In the genomic region with DNA sequence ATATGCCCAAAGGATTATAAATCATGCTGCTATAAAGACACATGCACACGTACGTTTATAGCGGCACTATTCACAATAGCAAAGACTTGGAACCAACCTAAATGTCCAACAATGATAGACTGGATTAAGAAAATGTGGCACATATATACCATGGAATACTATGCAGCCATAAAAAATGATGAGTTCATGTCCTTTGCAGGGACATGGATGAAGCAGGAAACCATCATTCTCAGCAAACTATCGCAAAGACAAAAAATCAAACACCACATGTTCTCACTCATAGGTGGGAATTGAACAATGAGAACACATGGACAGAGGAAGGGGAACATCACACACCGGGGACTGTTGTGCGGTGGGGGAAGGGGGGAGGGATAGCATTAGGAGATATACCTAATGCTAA, we compare ENCODE assay signal across 13 cellular contexts. TPM values are rescaled to one million over a fixed set of nuclear protein-coding genes. Genes with fewer than 3 reads are reported as not detected.
A peak's percentile ranks its signal among the peaks of the same experiment; 100 is the strongest.
DNase-seq lines count a peak whose midpoint lies in the region; ATAC-seq, FAIRE-seq and TF ChIP-seq lines count a peak whose summit lies in the region.
"Not testable (repeated sequence)": the region's sequence is repeated elsewhere in the genome, so short reads cannot be mapped to it uniquely, and the experiment has no call there.
"Had no signal": no experiment of that assay in that cellular context is flagged by ENCODE, and none has a peak within 500 bp of the region (broad histone marks: within the 10 kb centered on the region; RNA-seq: fewer than 3 reads in every experiment).

No MANE protein-coding gene starts in this region.

- H3K4me3 ChIP-seq in HEK293 (ENCODE audit: low read depth, low read length); K562: not testable (repeated sequence)

- TF ChIP-seq POLR2A in K562 (conservative IDR thresholded peaks at IDR 0.05): not testable (repeated sequence)

- not testable (repeated sequence) for FAIRE-seq in K562 (lab: Jason Lieb, UNC)

- not testable (repeated sequence) for H3K9me3 ChIP-seq in HEK293 (ENCODE audit: control insufficient read depth, insufficient read depth, low read depth, low read length); K562 (replicated peaks; ENCODE audit: control insufficient read depth, insufficient read depth, low read depth, low read length)

- peaks cover 16% of the 10 kb centered on the region for H3K36me3 Mint-ChIP-seq in HFFc6 (ENCODE audit: low read depth)
- H3K36me3 Mint-ChIP-seq in activated naive CD4-positive, alpha-beta T cell treated with anti-CD3 and anti-CD28 coated beads, Interleukin-2, amount 50 U/mL, for 24 hours; endothelial cell (ENCODE audit: low read depth, unreplicated experiment): not testable (repeated sequence)

- not testable (repeated sequence) for H3K4me2 ChIP-seq in K562 (ENCODE audit: insufficient read depth, low read length)

- not testable (repeated sequence) for H3K27me3 Mint-ChIP-seq in HFFc6 (ENCODE audit: insufficient read depth); endothelial cell (ENCODE audit: unreplicated experiment)
- peaks cover 13% of the 10 kb centered on the region for H3K27me3 Mint-ChIP-seq in activated naive CD4-positive, alpha-beta T cell treated with anti-CD3 and anti-CD28 coated beads, Interleukin-2, amount 50 U/mL, for 24 hours

- in situ Hi-C loops in K562 (cut with MboI): not testable (repeated sequence)

- H3K27ac ChIP-seq in HEK293 (ENCODE audit: extremely low read depth, low read depth, low read length); K562 (ENCODE audit: extremely low read depth, low read depth, low read length): not testable (repeated sequence)

- not testable (repeated sequence) for TF ChIP-seq RAD21 in K562 (CRISPR knock-in tag; conservative IDR thresholded peaks at IDR 0.05 in 1 of 2, IDR thresholded peaks at IDR 0.05 in 1 of 2)

- not testable (repeated sequence) for TF ChIP-seq CTCF in HEK293 (tag by site-specific recombination; IDR thresholded peaks at IDR 0.05); HFFc6 (IDR thresholded peaks at IDR 0.05); K562 (IDR thresholded peaks at IDR 0.05 in 2 of 3, conservative IDR thresholded peaks at IDR 0.05 in 1 of 3; ENCODE audit: insufficient read depth in 2 of 3, low read depth in 1 of 3, low read length in 3 of 3); endothelial cell (IDR thresholded peaks at IDR 0.05; ENCODE audit: unreplicated experiment)

- peaks cover 12% of the 10 kb centered on the region for H3K9me3 Mint-ChIP-seq in HFFc6
- H3K9me3 Mint-ChIP-seq in activated naive CD4-positive, alpha-beta T cell treated with anti-CD3 and anti-CD28 coated beads, Interleukin-2, amount 50 U/mL, for 24 hours; endothelial cell (ENCODE audit: unreplicated experiment): not testable (repeated sequence)

- intact Hi-C loops in K562 (cut with micrococcal nuclease): not testable (repeated sequence)

- WGBS in K562 (ENCODE audit: insufficient coverage, low coverage, missing lambda C conversion rate): 0% methylated on average over 1 of the region's 6 CpGs

- POLR2A ChIA-PET in HEK293 (lab: Yijun Ruan, JAX); K562 (lab: Yijun Ruan, JAX): not testable (repeated sequence)

- not testable (repeated sequence) for H2AFZ ChIP-seq in K562 (ENCODE audit: low read depth, low read length)

- H3K27me3 ChIP-seq in K562 (ENCODE audit: control insufficient read depth in 2 of 2, insufficient read depth in 2 of 2, low read length in 2 of 2): not testable (repeated sequence)

- not testable (repeated sequence) for ATAC-seq in K562

- peak overlapping the region; percentile 65; the same call in 1 of the 2 replicates for H3K27ac Mint-ChIP-seq in HFFc6
- peak overlapping the region; percentile 55 for H3K27ac Mint-ChIP-seq in activated naive CD4-positive, alpha-beta T cell treated with anti-CD3 and anti-CD28 coated beads, Interleukin-2, amount 50 U/mL, for 24 hours
- H3K27ac Mint-ChIP-seq in endothelial cell (ENCODE audit: unreplicated experiment): peak overlapping the region; percentile 25

- TF ChIP-seq EP300 in K562 (IDR thresholded peaks at IDR 0.05; ENCODE audit: low read length): not testable (repeated sequence)

- not testable (repeated sequence) for H3K4me1 ChIP-seq in HEK293 (ENCODE audit: control insufficient read depth, insufficient read depth, low read length); K562 (replicated peaks in 1 of 2; ENCODE audit: control insufficient read depth in 2 of 2, insufficient read depth in 2 of 2, low read length in 2 of 2)

- not testable (repeated sequence) for BruUV-seq in K562 (replicated peaks; lab: Mats Ljungman, UMichigan)

- H3K4me3 Mint-ChIP-seq in HFFc6; activated naive CD4-positive, alpha-beta T cell treated with anti-CD3 and anti-CD28 coated beads, Interleukin-2, amount 50 U/mL, for 24 hours; endothelial cell (ENCODE audit: unreplicated experiment): not testable (repeated sequence)

- not testable (repeated sequence) for H3K79me2 ChIP-seq in K562 (ENCODE audit: control insufficient read depth, insufficient read depth, low read length)

- H3K4me1 Mint-ChIP-seq in HFFc6 (ENCODE audit: low read depth) (peaks cover 38% of the 10 kb centered on the region), endothelial cell (ENCODE audit: unreplicated experiment) (peaks cover 11% of the 10 kb centered on the region)
- H3K4me1 Mint-ChIP-seq in activated naive CD4-positive, alpha-beta T cell treated with anti-CD3 and anti-CD28 coated beads, Interleukin-2, amount 50 U/mL, for 24 hours: not testable (repeated sequence)

- H3K9ac ChIP-seq in K562 (ENCODE audit: insufficient read depth in 1 of 2, low read depth in 2 of 2, low read length in 2 of 2): not testable (repeated sequence)

- CTCF ChIA-PET in HEK293 (lab: Yijun Ruan, JAX); K562 (lab: Yijun Ruan, JAX; ENCODE audit: low intra/inter-chr PET ratio): not testable (repeated sequence)

- not testable (repeated sequence) for DNase-seq in HFFc6; K562 (ENCODE audit: extremely low read depth in 1 of 4, low spot score in 3 of 4); endothelial cell (ENCODE audit: low spot score)

- not testable (repeated sequence) for H3K9me1 ChIP-seq in K562 (ENCODE audit: control insufficient read depth, insufficient read depth, low read length)

- H3K36me3 ChIP-seq in HEK293 (ENCODE audit: control insufficient read depth in 2 of 2, insufficient read depth in 1 of 2, low read length in 2 of 2); K562 (ENCODE audit: control insufficient read depth, insufficient read depth, low read length): not testable (repeated sequence)

- not testable (repeated sequence) for H4K20me1 ChIP-seq in K562 (replicated peaks; ENCODE audit: control insufficient read depth, insufficient read depth, low read length)

TF ChIP-seq in K562, 482 proteins besides CTCF, POLR2A, EP300 and RAD21:
- TF ChIP-seq ZNF146 (CRISPR knock-in tag; IDR thresholded peaks at IDR 0.05; ENCODE audit: unreplicated experiment): peak; percentile 52
TF ChIP-seq in K562: peak in this region for 1; not testable (repeated sequence) for 481.

RNA-seq across cellular contexts. Expression of a gene that starts 51.3 kb away (rescaled TPM):
- total RNA-seq in HFFc6 (2021; fragmentation: NEBNext Ultra II Directional; extraction: Animal tissue kit (Norgen Biotek cat#: 25700)): under 1 TPM in 1 of 6 experiments, not detected in 5; 0.07 TPM
- not detected in 2 replicates for total RNA-seq in K562 (2011; cell fraction: chromatin; rRNA removed; ENCODE audit: low replicate concordance)
- total RNA-seq in K562 (2011; cell fraction: nucleolus; rRNA removed): not detected in 2 replicates
- total RNA-seq in K562 (2011; cell fraction: nucleoplasm; rRNA removed): not detected in 2 replicates
- total RNA-seq in K562 (2014; rRNA removed) (not detected in 2 replicates), K562 (2014; rRNA removed; fragmentation: Illumina TruSeq; extraction: Trizol) (0.03 TPM in 1 of 2 replicates, not detected in the other), K562 (2015; rRNA removed; fragmentation: Illumina TruSeq; extraction: Trizol) (not detected in 2 replicates), K562 (2021) (0.51 and 0.62 TPM in 2 replicates), endothelial cell (ENCODE audit: unreplicated experiment) (0.90 TPM)
- polyA plus RNA-seq in K562 (2011; rRNA removed) (0.04 TPM in 1 of 2 replicates, not detected in the other), K562 (2014; fragmentation: Illumina TruSeq; extraction: Trizol) (not detected in 2 replicates), K562 (2014; fragmentation: Nextera tagmentation; extraction: Ambion mirVana) (not detected), K562 (2014; rRNA removed) (not detected in 2 replicates)
- not detected in 2 replicates for polyA plus RNA-seq in K562 (2011; cell fraction: cytosol; rRNA removed)
- polyA plus RNA-seq in K562 (2011; cell fraction: nucleus; rRNA removed): not detected in 2 replicates
- polyA plus RNA-seq in K562 (2012): not detected in 2 replicates
- polyA minus RNA-seq in K562 (2011; rRNA and poly(A)+ RNA removed): not detected in 2 replicates
- polyA minus RNA-seq in K562 (2011; cell fraction: cytosol; rRNA and poly(A)+ RNA removed): not detected in 2 replicates
- not detected in 2 replicates for polyA minus RNA-seq in K562 (2011; cell fraction: nucleus; rRNA and poly(A)+ RNA removed)
- total RNA-seq: A172; Calu3; CD4-positive, CD25-positive, alpha-beta regulatory T cell had no signal
- polyA plus RNA-seq: A549; AG04450; BJ; CD4-positive, alpha-beta memory T cell; CD8-positive, alpha-beta memory T cell had no signal
